1 cellular context compared by ENCODE assay signal in the genomic region with DNA sequence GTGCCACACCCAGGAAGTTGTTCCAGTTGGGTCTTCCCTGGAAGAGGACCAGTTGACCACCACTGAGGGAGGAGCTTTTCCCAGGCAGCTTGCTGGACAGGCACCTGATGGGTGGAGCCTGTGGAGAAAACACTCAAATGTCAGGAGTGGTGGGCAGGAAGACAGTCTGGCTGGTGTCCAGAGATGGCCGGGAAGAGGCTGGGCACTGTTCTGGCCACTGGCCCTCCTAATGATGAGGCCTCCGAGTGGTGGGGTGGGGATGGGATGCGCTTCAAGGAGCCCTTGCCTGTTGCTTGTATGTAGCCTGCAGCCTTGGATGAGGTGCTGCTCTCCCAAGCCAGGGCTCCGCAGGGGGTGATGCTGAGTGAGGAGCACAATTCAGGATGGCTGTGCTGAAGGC.
TF ChIP-seq lines count a peak whose summit lies in the region.

No MANE protein-coding gene starts in this region.

TF ChIP-seq in H1, 55 proteins besides CTCF, POLR2A, EP300 and RAD21:
- TF ChIP-seq SP2 (IDR thresholded peaks at IDR 0.05; ENCODE audit: low read length), result no peak
- no peak for TF ChIP-seq GTF2F1 (IDR thresholded peaks at IDR 0.05; ENCODE audit: borderline replicate concordance, low read depth, low read length)
- no peak for TF ChIP-seq HDAC2 (IDR thresholded peaks at IDR 0.05; ENCODE audit: borderline replicate concordance in 1 of 2, low read depth in 2 of 2, low read length in 2 of 2)
- 0 out of 2 replicates have a peak, but pooled peaks have one; percentile 12 for TF ChIP-seq POLR2AphosphoS5 (IDR thresholded peaks at IDR 0.05; ENCODE audit: low read depth, low read length)
- no peak for TF ChIP-seq TBP (IDR thresholded peaks at IDR 0.05; ENCODE audit: low read depth, low read length)
